In the genomic region with DNA sequence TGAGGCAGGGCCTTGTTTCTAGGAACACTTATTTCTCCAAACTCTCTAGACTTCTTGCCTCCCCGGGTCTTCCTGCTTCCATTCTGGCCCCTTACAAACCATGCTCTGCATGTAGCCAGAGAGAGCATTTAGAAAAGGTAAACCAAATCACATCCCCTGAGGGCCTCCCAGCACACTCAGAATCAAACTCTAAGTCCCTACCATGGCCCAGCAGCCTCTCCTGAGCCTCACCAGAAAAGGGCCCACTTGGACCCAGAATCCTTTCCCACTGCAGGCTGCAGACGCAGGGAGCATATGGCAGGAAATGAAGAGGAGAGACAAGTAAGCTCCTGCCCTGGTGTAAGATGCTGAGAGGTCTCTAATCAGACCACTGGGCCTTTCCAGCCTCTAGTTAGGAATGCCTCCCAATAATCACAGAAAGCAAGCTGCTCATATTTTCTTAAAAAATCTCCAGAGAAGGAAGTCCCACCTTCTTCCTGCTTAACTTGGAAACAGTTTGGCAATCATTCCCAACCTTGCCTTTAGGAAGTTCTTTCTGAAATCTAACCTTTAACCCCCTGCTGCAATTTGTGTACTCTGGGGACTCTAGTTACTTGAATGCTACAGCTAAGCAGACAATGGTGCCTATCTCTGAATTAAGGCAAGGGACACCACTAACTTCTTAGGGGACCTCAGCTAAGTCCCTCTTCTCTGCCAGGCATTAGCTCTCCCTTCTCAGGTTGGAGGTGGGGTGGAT, we compare ENCODE assay signal across 11 cellular contexts. TPM values are rescaled to one million over a fixed set of nuclear protein-coding genes. Genes with fewer than 3 reads are reported as not detected.
A peak's percentile ranks its signal among the peaks of the same experiment; 100 is the strongest.
DNase-seq lines count a peak whose midpoint lies in the region; ATAC-seq, FAIRE-seq and TF ChIP-seq lines count a peak whose summit lies in the region.
"Had no signal": no experiment of that assay in that cellular context is flagged by ENCODE, and none has a peak within 500 bp of the region (broad histone marks: within the 10 kb centered on the region; RNA-seq: fewer than 3 reads in every experiment).

No MANE protein-coding gene starts in this region.

- peaks cover 78% of the 10 kb centered on the region for H3K79me2 ChIP-seq in fibroblast of lung (ENCODE audit: control insufficient read depth, insufficient read depth, low read length)

- in situ Hi-C loops in Panc1 (cut with HindIII; ENCODE audit: low pct_unique_long_range_greater_than_20kb, low sequenced_read_pairs): no loop called here
- in situ Hi-C loops in KBM-7 (cut with MboI; ENCODE audit: low pct_unique_long_range_greater_than_20kb, low sequenced_read_pairs): no loop called here

- H3K4me3 ChIP-seq in A549 (peak overlapping the region; percentile 74), Panc1 (ENCODE audit: low read depth in 2 of 2, low read length in 2 of 2) (0 out of 4 replicates have a peak overlapping the region, but pooled peaks of 1 of the 2 experiments have one; percentile 7), fibroblast of lung (replicated peaks in 1 of 4; ENCODE audit: control extremely low read depth in 1 of 4, insufficient read depth in 1 of 4, low read depth in 3 of 4, low read length in 4 of 4) (peak overlapping the region in 1 of 4 experiments; percentile 98), pancreas (peak overlapping the region in 1 of 4 donors; percentile 71)

- H2AFZ ChIP-seq in fibroblast of lung (ENCODE audit: low read length): no peak overlapping the region

- DNase-seq in A549 (ENCODE audit: low read depth in 1 of 2, low spot score in 1 of 2) (no peak), Panc1 (ENCODE audit: low read depth, low spot score) (no peak), fibroblast of lung (ENCODE audit: low read depth in 2 of 2) (no peak), pancreas (no peak), NCI-H1436 (lab: John Stamatoyannopoulos, UW) (no peak), CD1c-positive myeloid dendritic cell (ENCODE audit: extremely low spot score) (no peak), KBM-7 (no peak)
- DNase-seq: NCI-H82, retina had no signal

- TF ChIP-seq POLR2A in A549 (IDR thresholded peaks at IDR 0.05; ENCODE audit: low read length): no peak

- WGBS in A549 (ENCODE audit: missing lambda C conversion rate): 67% methylated on average over 2 of the region's 2 CpGs
- WGBS in pancreas, 2 donors: 75 to 78% methylated on average over 2 of the region's 2 CpGs

- ATAC-seq in A549: no peak
- ATAC-seq in Panc1: no peak
- ATAC-seq in pancreas: no peak
- ATAC-seq in HG03095 (IDR thresholded peaks at IDR 0.05; ENCODE audit: unreplicated experiment): no peak

- TF ChIP-seq CTCF in A549 (IDR thresholded peaks at IDR 0.05) (no peak), Panc1 (IDR thresholded peaks at IDR 0.05) (no peak), fibroblast of lung (conservative IDR thresholded peaks at IDR 0.05 in 1 of 2, IDR thresholded peaks at IDR 0.05 in 1 of 2; ENCODE audit: low read depth in 1 of 2, low read length in 2 of 2) (no peak), pancreas (IDR thresholded peaks at IDR 0.05) (no peak)

- FAIRE-seq in A549 (lab: Jason Lieb, UNC) (no peak), pancreas (lab: Jason Lieb, UNC) (no peak)

- H3K27me3 ChIP-seq in Panc1 (ENCODE audit: control insufficient read depth, insufficient read depth, low read length) (no peaks in the 10 kb centered on the region), fibroblast of lung (ENCODE audit: control insufficient read depth, insufficient read depth, low read length) (no peaks in the 10 kb centered on the region), pancreas (no peaks in the 10 kb centered on the region)

- no peak overlapping the region for H3K9ac ChIP-seq in fibroblast of lung (ENCODE audit: insufficient read depth, low read length)

- H3K9me3 ChIP-seq in A549 (no peaks in the 10 kb centered on the region), Panc1 (ENCODE audit: control insufficient read depth, insufficient read depth, low read depth, low read length) (no peaks in the 10 kb centered on the region), fibroblast of lung (ENCODE audit: control insufficient read depth, insufficient read depth, low read depth, low read length) (no peaks in the 10 kb centered on the region), pancreas (no peaks in the 10 kb centered on the region)

- H3K36me3 ChIP-seq in Panc1 (ENCODE audit: control insufficient read depth, insufficient read depth, low read length) (peaks cover 28% of the 10 kb centered on the region), fibroblast of lung (ENCODE audit: control insufficient read depth, insufficient read depth, low read length) (peaks cover 54% of the 10 kb centered on the region), pancreas (peaks cover 0 to 49% (median 4%) of the 10 kb centered on the region in 3 donors)

- CTCF ChIA-PET in A549 (lab: Yijun Ruan, JAX): interaction anchor here (23.2 to 31.4 kb wide), 2 partner anchors 56 to 109 kb away, joined by 240 to 356 read pairs; partner anchors contain the start of genes ANAPC13 and CEP63
- CTCF ChIA-PET in Panc1 (lab: Charles Lee): no interaction called here

- TF ChIP-seq RAD21 in A549 (conservative IDR thresholded peaks at IDR 0.05 in 1 of 2, IDR thresholded peaks at IDR 0.05 in 1 of 2): no peak

- BruUV-seq in Panc1 (replicated peaks; lab: Mats Ljungman, UMichigan): no TSS peak

- H4K20me1 ChIP-seq in fibroblast of lung (ENCODE audit: control insufficient read depth, extremely low read depth, insufficient read depth, low read length): no peaks in the 10 kb centered on the region

- intact Hi-C loops in Panc1 (cut with micrococcal nuclease; ENCODE audit: unreplicated experiment): no loop called here
- intact Hi-C loops in pancreas (cut with DNase I): loop anchor here in 2 of 3 donors (10.0 kb wide), 1 partner anchor 105 kb away; no protein-coding TSS in a partner anchor

- peak overlapping the region; percentile 93 for H3K4me2 ChIP-seq in A549
- H3K4me2 ChIP-seq in fibroblast of lung (ENCODE audit: extremely low read depth, insufficient read depth, low read length): peak overlapping the region; percentile 47

- POLR2A ChIA-PET in A549 (lab: Yijun Ruan, JAX) (interaction anchor here (1.3 to 1.7 kb wide), 4 partner anchors 38 to 57 kb away, joined by 4 to 5 read pairs (median 4); no protein-coding TSS in a partner anchor), Panc1 (lab: Charles Lee) (interaction anchor here (0.5 to 0.7 kb wide), 3 partner anchors 55 to 128 kb away, joined by 3 to 4 read pairs (median 3); no protein-coding TSS in a partner anchor)

- TF ChIP-seq EP300 in A549 (IDR thresholded peaks at IDR 0.05): no peak

- H3K27ac ChIP-seq in A549 (peak overlapping the region; percentile 99 to 100), Panc1 (ENCODE audit: low read length) (peak overlapping the region; percentile 94), fibroblast of lung (ENCODE audit: insufficient read depth, low read length) (peak overlapping the region; percentile 92), pancreas (peak overlapping the region in 3 of 4 donors; percentile 34 to 39 (median 36))

- H3K4me1 ChIP-seq in A549: peaks cover 72% of the 10 kb centered on the region
- peaks cover 75% of the 10 kb centered on the region for H3K4me1 ChIP-seq in Panc1 (ENCODE audit: control insufficient read depth, insufficient read depth, low read length)
- peaks cover 61% of the 10 kb centered on the region for H3K4me1 ChIP-seq in fibroblast of lung (ENCODE audit: control insufficient read depth, extremely low read depth, insufficient read depth, low read length)
- peaks cover 0 to 2% (median 0%) of the 10 kb centered on the region in 3 donors for H3K4me1 ChIP-seq in pancreas

TF ChIP-seq in A549, 52 proteins besides CTCF, POLR2A, EP300 and RAD21:
- no peak for TF ChIP-seq CHD2 (IDR thresholded peaks at IDR 0.05; ENCODE audit: low read length, partially characterized antibody)

RNA-seq across cellular contexts. Expression of gene AMOTL2, which starts 4.2 kb away (rescaled TPM):
- polyA plus RNA-seq in A549 (2011; rRNA removed): 36.3 and 44.1 TPM in 2 replicates
- polyA plus RNA-seq in A549 (2012; cell fraction: cytosol; rRNA removed): 70.4 and 95.3 TPM in 2 replicates
- polyA plus RNA-seq in A549 (2012; cell fraction: nucleus; rRNA removed): 144 and 160 TPM in 2 replicates
- 40.7 to 49.4 TPM (median 41.1 TPM) in 3 replicates for polyA plus RNA-seq in A549 (2017; fragmentation: RNase III; extraction: RNeasy Plus Mini Kit Qiagen cat#74134 plus additional on column Dnase treatment)
- 48.6 and 69.1 TPM in 2 replicates for polyA minus RNA-seq in A549 (2011; rRNA and poly(A)+ RNA removed)
- 146 TPM for total RNA-seq in Panc1 (2021; ENCODE audit: unreplicated experiment)
- polyA plus RNA-seq in Panc1 (2012; ENCODE audit: insufficient read length): 73.2 TPM
- total RNA-seq in fibroblast of lung: 58.6 and 74.6 TPM in 2 replicates
- 68.9 and 97.0 TPM in 2 replicates for polyA plus RNA-seq in fibroblast of lung
- 59.7 and 93.1 TPM in 2 replicates for polyA plus RNA-seq in fibroblast of lung (2012)
- polyA minus RNA-seq in fibroblast of lung (ENCODE audit: low replicate concordance): 187 and 260 TPM in 2 replicates
- total RNA-seq in pancreas: 10 to 100 TPM; 25.3 to 35.7 (median 32.4) TPM
- 10 to 100 TPM; 11.9 to 17.9 TPM for polyA plus RNA-seq in pancreas
- total RNA-seq: T-helper 2 cell treated with Interferon-gamma antibody and Interleukin-4, amounts not matched to agents 100 ng/mL and 5 ng/mL, for 36 hours had no signal

Comparison
In these comparisons a context has a peak if more than half of its experiments do, and no peak if none do; other contexts are left out.
1. H3K27ac ChIP-seq: peak in every context shown above with its lines; median percentile 100 in A549; 94 in Panc1; 92 in fibroblast of lung; 36 in pancreas.